In genomic region chr3:134666052-134666451, GRCh38 we compare ENCODE assay signal across 19 cellular contexts. TPM values are rescaled to one million over a fixed set of nuclear protein-coding genes. Genes with fewer than 3 reads are reported as not detected.
"Had no signal": no experiment of that assay in that cellular context is flagged by ENCODE, and none has a peak within 500 bp of the region (broad histone marks: within the 10 kb centered on the region; RNA-seq: fewer than 3 reads in every experiment).

No MANE protein-coding gene starts in this region.

- H3K27ac ChIP-seq: HL-60, KMS-11, RWPE1 had no signal

- H3K4me2 ChIP-seq: KMS-11 had no signal

- DNase-seq: Kasumi-1, NCI-H1092, NCI-H1105 treated with DMSO at 0.1 percent for 48 hours, NCI-H1417 treated with DMSO at 0.1 percent for 48 hours, NCI-H1694 treated with DMSO at 0.1 percent for 48 hours, NCI-H1930, NCI-H2081, NCI-H2107, NCI-H510A, NCI-H524 treated with DMSO at 0.1 percent for 48 hours, NCI-H774, SHP77 had no signal

- H3K27ac Mint-ChIP-seq: IgD-negative memory B cell had no signal

- H3K4me3 Mint-ChIP-seq: IgD-negative memory B cell had no signal

- H3K9ac ChIP-seq: KMS-11 had no signal

- H3K4me3 ChIP-seq: K562 had no signal

- H3K4me1 Mint-ChIP-seq: IgD-negative memory B cell had no signal

RNA-seq across cellular contexts. Expression of gene KY, which starts 15.2 kb away (rescaled TPM):
- total RNA-seq: K562, OCI-LY7, SK-MEL-5 had no signal
- polyA plus RNA-seq: IgD-negative memory B cell, K562 had no signal
